Comparison of ENCODE assay signal across 1 cellular context in the genomic region with DNA sequence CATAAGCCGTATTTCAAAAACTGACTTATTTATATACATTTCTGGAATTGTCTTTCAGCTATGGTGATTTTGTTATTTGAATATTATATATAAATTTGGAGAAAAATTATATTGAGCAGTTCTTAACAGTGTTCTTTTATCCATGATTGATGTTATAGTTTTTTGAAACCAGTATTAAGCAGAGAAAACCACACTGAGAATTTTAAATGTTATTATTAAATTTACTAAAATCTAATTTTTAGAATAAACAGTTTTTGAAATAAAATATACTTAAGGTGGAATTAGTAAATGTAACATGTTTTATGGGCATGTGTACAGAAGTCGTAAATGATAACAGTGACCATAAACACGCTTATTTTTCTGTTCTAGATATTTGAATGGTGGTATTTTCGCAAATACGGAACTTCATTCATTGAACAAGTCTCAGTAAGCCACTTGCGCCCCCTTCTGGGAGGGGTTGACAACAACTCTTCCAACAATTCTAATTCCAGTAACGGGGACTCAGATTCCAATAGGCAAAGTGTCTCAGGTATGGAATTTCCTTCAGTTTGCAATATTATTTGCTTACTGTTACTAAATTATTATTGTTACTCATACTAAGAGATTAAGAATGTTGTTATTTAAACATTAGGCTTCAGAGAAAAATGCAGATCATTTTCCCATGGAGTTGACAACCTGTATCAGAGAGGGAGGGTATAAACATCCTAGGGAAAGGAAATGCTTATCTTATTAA.
TF ChIP-seq lines count a peak whose summit lies in the region.

No MANE protein-coding gene starts in this region.

TF ChIP-seq in GM23338, 12 proteins besides CTCF, POLR2A, EP300 and RAD21 (continued from another document):
- TF ChIP-seq, protein P1, sequence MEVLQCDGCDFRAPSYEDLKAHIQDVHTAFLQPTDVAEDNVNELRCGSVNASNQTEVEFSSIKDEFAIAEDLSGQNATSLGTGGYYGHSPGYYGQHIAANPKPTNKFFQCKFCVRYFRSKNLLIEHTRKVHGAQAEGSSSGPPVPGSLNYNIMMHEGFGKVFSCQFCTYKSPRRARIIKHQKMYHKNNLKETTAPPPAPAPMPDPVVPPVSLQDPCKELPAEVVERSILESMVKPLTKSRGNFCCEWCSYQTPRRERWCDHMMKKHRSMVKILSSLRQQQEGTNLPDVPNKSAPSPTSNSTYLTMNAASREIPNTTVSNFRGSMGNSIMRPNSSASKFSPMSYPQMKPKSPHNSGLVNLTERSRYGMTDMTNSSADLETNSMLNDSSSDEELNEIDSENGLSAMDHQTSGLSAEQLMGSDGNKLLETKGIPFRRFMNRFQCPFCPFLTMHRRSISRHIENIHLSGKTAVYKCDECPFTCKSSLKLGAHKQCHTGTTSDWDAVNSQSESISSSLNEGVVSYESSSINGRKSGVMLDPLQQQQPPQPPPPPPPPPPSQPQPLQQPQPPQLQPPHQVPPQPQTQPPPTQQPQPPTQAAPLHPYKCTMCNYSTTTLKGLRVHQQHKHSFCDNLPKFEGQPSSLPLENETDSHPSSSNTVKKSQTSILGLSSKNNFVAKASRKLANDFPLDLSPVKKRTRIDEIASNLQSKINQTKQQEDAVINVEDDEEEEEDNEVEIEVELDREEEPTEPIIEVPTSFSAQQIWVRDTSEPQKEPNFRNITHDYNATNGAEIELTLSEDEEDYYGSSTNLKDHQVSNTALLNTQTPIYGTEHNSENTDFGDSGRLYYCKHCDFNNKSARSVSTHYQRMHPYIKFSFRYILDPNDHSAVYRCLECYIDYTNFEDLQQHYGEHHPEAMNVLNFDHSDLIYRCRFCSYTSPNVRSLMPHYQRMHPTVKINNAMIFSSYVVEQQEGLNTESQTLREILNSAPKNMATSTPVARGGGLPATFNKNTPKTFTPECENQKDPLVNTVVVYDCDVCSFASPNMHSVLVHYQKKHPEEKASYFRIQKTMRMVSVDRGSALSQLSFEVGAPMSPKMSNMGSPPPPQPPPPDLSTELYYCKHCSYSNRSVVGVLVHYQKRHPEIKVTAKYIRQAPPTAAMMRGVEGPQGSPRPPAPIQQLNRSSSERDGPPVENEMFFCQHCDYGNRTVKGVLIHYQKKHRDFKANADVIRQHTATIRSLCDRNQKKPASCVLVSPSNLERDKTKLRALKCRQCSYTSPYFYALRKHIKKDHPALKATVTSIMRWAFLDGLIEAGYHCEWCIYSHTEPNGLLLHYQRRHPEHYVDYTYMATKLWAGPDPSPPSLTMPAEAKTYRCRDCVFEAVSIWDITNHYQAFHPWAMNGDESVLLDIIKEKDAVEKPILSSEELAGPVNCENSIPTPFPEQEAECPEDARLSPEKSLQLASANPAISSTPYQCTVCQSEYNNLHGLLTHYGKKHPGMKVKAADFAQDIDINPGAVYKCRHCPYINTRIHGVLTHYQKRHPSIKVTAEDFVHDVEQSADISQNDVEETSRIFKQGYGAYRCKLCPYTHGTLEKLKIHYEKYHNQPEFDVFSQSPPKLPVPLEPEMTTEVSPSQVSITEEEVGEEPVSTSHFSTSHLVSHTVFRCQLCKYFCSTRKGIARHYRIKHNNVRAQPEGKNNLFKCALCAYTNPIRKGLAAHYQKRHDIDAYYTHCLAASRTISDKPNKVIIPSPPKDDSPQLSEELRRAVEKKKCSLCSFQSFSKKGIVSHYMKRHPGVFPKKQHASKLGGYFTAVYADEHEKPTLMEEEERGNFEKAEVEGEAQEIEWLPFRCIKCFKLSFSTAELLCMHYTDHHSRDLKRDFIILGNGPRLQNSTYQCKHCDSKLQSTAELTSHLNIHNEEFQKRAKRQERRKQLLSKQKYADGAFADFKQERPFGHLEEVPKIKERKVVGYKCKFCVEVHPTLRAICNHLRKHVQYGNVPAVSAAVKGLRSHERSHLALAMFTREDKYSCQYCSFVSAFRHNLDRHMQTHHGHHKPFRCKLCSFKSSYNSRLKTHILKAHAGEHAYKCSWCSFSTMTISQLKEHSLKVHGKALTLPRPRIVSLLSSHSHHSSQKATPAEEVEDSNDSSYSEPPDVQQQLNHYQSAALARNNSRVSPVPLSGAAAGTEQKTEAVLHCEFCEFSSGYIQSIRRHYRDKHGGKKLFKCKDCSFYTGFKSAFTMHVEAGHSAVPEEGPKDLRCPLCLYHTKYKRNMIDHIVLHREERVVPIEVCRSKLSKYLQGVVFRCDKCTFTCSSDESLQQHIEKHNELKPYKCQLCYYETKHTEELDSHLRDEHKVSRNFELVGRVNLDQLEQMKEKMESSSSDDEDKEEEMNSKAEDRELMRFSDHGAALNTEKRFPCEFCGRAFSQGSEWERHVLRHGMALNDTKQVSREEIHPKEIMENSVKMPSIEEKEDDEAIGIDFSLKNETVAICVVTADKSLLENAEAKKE (CRISPR knock-in tag; IDR thresholded peaks at IDR 0.05), result no peak
